ENCODE assay signal across 11 cellular contexts in genomic region chr2:239309398-239310245, GRCh38.
A peak's percentile ranks its signal among the peaks of the same experiment; 100 is the strongest.
DNase-seq lines count a peak whose midpoint lies in the region; ATAC-seq and TF ChIP-seq lines count a peak whose summit lies in the region.
"Had no signal": no experiment of that assay in that cellular context is flagged by ENCODE, and none has a peak within 500 bp of the region (broad histone marks: within the 10 kb centered on the region; RNA-seq: fewer than 3 reads in every experiment).

No MANE protein-coding gene starts in this region.

- no peak overlapping the region for H3K4me2 ChIP-seq in PC-3 (ENCODE audit: low read length)

- WGBS in ovary, 3 donors = 44 to 58% (median 51%) methylated on average over 18 of the region's 18 CpGs

- intact Hi-C loops in ovary (cut with DNase I) (no loop called here), uterus (cut with DNase I; ENCODE audit: low total_unique reads) (no loop called here), PC-3 (cut with micrococcal nuclease) (no loop called here)

- H3K9me2 ChIP-seq in PC-3 (replicated peaks; ENCODE audit: low read length) = no peaks in the 10 kb centered on the region

- BruUV-seq in PC-3 (replicated peaks; lab: Mats Ljungman, UMichigan) = no TSS peak

- H3K27me3 ChIP-seq in foreskin keratinocyte (no peaks in the 10 kb centered on the region), ovary (no peaks in the 10 kb centered on the region), uterus (no peaks in the 10 kb centered on the region), PC-3 (ENCODE audit: low read length) (no peaks in the 10 kb centered on the region)

- H3K9me3 ChIP-seq in ovary (no peaks in the 10 kb centered on the region), uterus (no peaks in the 10 kb centered on the region), PC-3 (ENCODE audit: low read length) (no peaks in the 10 kb centered on the region)

- no peak for TF ChIP-seq EP300 in ovary (IDR thresholded peaks at IDR 0.05)

- H3K79me2 ChIP-seq in PC-3 (ENCODE audit: low read length) = 0 out of 2 replicates have a peak, but pooled peaks cover 11% of the 10 kb centered on the region

- CTCF ChIA-PET in PC-3 (lab: Charles Lee) = no interaction called here

- TF ChIP-seq CTCF in foreskin keratinocyte (conservative IDR thresholded peaks at IDR 0.05) = no peak
- TF ChIP-seq CTCF in ovary (IDR thresholded peaks at IDR 0.05) = no peak
- TF ChIP-seq CTCF in uterus (IDR thresholded peaks at IDR 0.05) = no peak
- no peak for TF ChIP-seq CTCF in PC-3 (conservative IDR thresholded peaks at IDR 0.05; ENCODE audit: low read depth, low read length)

- H3K36me3 ChIP-seq in ovary (no peaks in the 10 kb centered on the region), uterus (no peaks in the 10 kb centered on the region), PC-3 (ENCODE audit: low read depth, low read length) (no peaks in the 10 kb centered on the region)

- H3K4me3 ChIP-seq in ovary = peak overlapping the region; percentile 44
- H3K4me3 ChIP-seq in uterus = peak overlapping the region; percentile 35 to 38
- no peak overlapping the region for H3K4me3 ChIP-seq in PC-3 (ENCODE audit: low read length)

- peak; percentile 55 for DNase-seq in activated effector memory CD4-positive, alpha-beta T cell treated with anti-CD3 and anti-CD28 coated beads, Interleukin-2, amount 50 U/mL, for 16 hours
- DNase-seq in activated effector memory CD4-positive, alpha-beta T cell treated with Interleukin-2 at 50 U/mL for 16 hours = no peak
- DNase-seq in foreskin keratinocyte (no peak), ovary (peak in 4 of 5 donors; percentile 23 to 53 (median 44)), uterus (peak; percentile 16 to 31), NCI-H1105 (lab: John Stamatoyannopoulos, UW) (no peak), cerebellar cortex (ENCODE audit: low spot score) (no peak), PC-3 (no peak)
- DNase-seq: MV-4-11; OCI-M1; stimulated activated naive CD4-positive, alpha-beta T cell had no signal

- H3K4me1 ChIP-seq in foreskin keratinocyte (no peaks in the 10 kb centered on the region), ovary (ENCODE audit: insufficient read depth) (peaks cover 37% of the 10 kb centered on the region), uterus (peaks cover 21 to 26% of the 10 kb centered on the region in 2 donors), PC-3 (ENCODE audit: insufficient read depth, low read length) (no peaks in the 10 kb centered on the region)

- no peak overlapping the region for H3K9ac ChIP-seq in PC-3 (ENCODE audit: low read length)

- ATAC-seq in foreskin keratinocyte = peak; percentile 17
- ATAC-seq in PC-3 = no peak

- POLR2A ChIA-PET in PC-3 (lab: Charles Lee; ENCODE audit: unreplicated experiment) = no interaction called here

- H2AFZ ChIP-seq in PC-3 (ENCODE audit: low read length) = no peak overlapping the region

- H4K20me1 ChIP-seq in PC-3 (ENCODE audit: low read length) = no peaks in the 10 kb centered on the region

- H3K27ac ChIP-seq in foreskin keratinocyte (no peak overlapping the region), ovary (peak overlapping the region; percentile 77 to 86), uterus (peak overlapping the region; percentile 81 to 94), PC-3 (ENCODE audit: low read length) (no peak overlapping the region)

- no peaks in the 10 kb centered on the region for H3F3A ChIP-seq in PC-3 (ENCODE audit: low read length, unreplicated experiment)

- TF ChIP-seq POLR2A in ovary (IDR thresholded peaks at IDR 0.05) (no peak), uterus (IDR thresholded peaks at IDR 0.05) (no peak)

Comparison
In these comparisons a context has a peak if more than half of its experiments do, and no peak if none do; other contexts are left out.
1. DNase-seq: peak in activated effector memory CD4-positive, alpha-beta T cell treated with anti-CD3 and anti-CD28 coated beads, Interleukin-2, amount 50 U/mL, for 16 hours (single experiment), ovary (4 of 5) and uterus (2 of 2); none in activated effector memory CD4-positive, alpha-beta T cell treated with Interleukin-2 at 50 U/mL for 16 hours (single experiment), foreskin keratinocyte (0 of 2), NCI-H1105 (single experiment), cerebellar cortex (single experiment) and PC-3 (single experiment).
2. H3K27ac ChIP-seq: peak in ovary (2 of 2) and uterus (2 of 2); none in foreskin keratinocyte (single experiment) and PC-3 (single experiment).